ENCODE assay signal across 15 cellular contexts in the genomic region with DNA sequence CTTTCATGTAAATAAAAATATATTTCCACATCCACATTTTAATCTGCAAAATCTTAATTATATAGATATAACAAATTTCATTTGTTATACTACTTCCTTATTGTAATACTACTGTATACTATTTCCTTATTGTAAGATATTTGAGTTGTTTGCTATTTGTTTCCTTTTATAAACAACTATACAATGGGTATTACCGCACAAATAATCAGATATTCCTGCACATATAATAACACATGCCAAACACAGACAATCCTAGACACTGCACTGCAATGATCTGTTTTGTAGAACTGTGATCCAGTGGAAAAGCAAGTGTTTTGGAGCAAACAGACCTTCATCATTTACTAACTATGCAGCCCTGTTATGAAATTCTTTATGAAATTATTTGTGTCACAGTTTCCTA.
"Had no signal": no experiment of that assay in that cellular context is flagged by ENCODE, and none has a peak within 500 bp of the region (broad histone marks: within the 10 kb centered on the region; RNA-seq: fewer than 3 reads in every experiment).

No MANE protein-coding gene starts in this region.

- H3K4me3 ChIP-seq: K562 had no signal

- H3K27ac ChIP-seq: HL-60, KMS-11, RWPE1 had no signal

- H3K9me3 ChIP-seq: SK-N-SH had no signal

- DNase-seq: Kasumi-1; MV-4-11; NCI-H1048; NCI-H1436; NCI-H187; NCI-H345; NK-92 treated with Interleukin-12 subunit alpha and Interleukin-12 subunit beta, amount 100 ng/mL, for 24 hours; PC-3; SK-N-SH; T-helper 1 cell; T-helper 17 cell had no signal

- H3K9ac ChIP-seq: KMS-11, SK-N-SH had no signal

- H3K4me2 ChIP-seq: KMS-11, SK-N-SH had no signal
